8 cellular contexts compared by ENCODE assay signal in the genomic region with DNA sequence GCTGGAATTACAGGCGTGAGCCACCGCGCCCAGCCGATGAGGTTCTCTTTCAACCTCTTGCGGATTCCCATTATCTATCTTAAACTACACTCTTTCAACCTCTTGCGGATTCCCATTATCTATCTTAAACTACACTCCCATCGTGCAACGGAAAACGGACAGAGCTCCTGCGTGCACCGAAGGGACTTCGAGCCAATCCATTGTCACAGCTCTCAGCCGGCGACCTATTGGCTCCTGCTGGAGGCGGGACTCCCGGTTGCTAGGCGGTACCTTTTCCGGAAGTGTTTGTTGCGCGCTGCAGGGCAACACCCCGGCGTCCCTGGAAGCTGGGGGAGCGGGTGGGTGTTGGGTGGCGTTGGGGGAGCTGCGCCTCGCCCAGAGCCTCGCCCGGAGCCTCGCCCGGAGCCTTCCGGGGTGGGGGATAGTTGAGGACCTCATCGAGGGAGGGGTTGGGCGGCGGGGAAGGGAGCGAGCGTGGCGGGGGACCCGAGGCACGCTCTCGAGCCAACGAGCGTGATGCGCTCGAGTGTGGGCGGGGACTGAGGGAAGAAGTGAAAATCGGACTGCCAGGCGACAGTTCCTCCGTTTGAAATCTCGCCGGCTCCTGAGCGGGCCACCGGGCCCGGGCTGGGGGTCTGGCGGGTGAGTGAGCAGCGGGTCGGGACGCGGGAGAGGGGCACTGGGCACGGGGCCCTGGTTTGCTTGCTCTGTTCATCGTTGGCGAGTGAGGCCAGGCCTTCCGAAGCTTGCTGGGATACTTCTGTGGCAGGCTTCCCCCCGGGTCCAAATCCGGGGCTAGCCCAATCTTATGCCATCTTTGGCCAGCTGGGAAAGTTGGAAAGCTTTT.
A peak's percentile ranks its signal among the peaks of the same experiment; 100 is the strongest.
DNase-seq lines count a peak whose midpoint lies in the region; ATAC-seq and TF ChIP-seq lines count a peak whose summit lies in the region.

A gene (plus strand): TSS at position 288 of the 847 bp plus-strand sequence. CDS start 10,733 bp downstream, outside the sequence.

- H3K4me3 ChIP-seq in choroid plexus epithelial cell (ENCODE audit: low read depth, low read length) = peak within 1 kb of the TSS; percentile 88

- peak; percentile 95 for ATAC-seq in HG03439 (IDR thresholded peaks at IDR 0.05; ENCODE audit: unreplicated experiment)

- DNase-seq in AML-193 (lab: John Stamatoyannopoulos, UW) (peak; percentile 93 to 94), NCI-H510A treated with DMSO at 0.1 percent for 48 hours (lab: John Stamatoyannopoulos, UW) (peak; percentile 94), choroid plexus epithelial cell (ENCODE audit: low read depth) (peak; percentile 98), kidney glomerular epithelial cell (lab: John Stamatoyannopoulos, UW) (peak; percentile 90)
- peak; percentile 89 for DNase-seq in activated CD4-positive, alpha-beta T cell treated with anti-CD3 and anti-CD28 coated beads for 24 hours (ENCODE audit: low read depth in 2 of 2)
- DNase-seq in stimulated activated CD4-positive, alpha-beta T cell treated with anti-CD3 and anti-CD28 coated beads, Interleukin-1b, Interleukin-23, amount 100 ng/mL, for 1 hour (ENCODE audit: low read depth in 2 of 2) = peak; percentile 75 to 81

- TF ChIP-seq CTCF in choroid plexus epithelial cell (conservative IDR thresholded peaks at IDR 0.05; ENCODE audit: low read depth, low read length) = no peak

- TF ChIP-seq POLR2A in GM19193 (IDR thresholded peaks at IDR 0.05; ENCODE audit: extremely low read depth, insufficient read depth, insufficient read length) = peak; percentile 89

Comparison
In these comparisons a context has a peak if more than half of its experiments do, and no peak if none do; other contexts are left out.
1. Peak in every context shown above with its lines: DNase-seq, ATAC-seq and H3K4me3 ChIP-seq.